Comparison of ENCODE assay signal across 18 cellular contexts in genomic region chr20:18172379-18172778, GRCh38. TPM values are rescaled to one million over a fixed set of nuclear protein-coding genes. Genes with fewer than 3 reads are reported as not detected.
DNase-seq lines count a peak whose midpoint lies in the region; ATAC-seq and TF ChIP-seq lines count a peak whose summit lies in the region.
"Had no signal": no experiment of that assay in that cellular context is flagged by ENCODE, and none has a peak within 500 bp of the region (broad histone marks: within the 10 kb centered on the region; RNA-seq: fewer than 3 reads in every experiment).

No MANE protein-coding gene starts in this region.

- peaks cover 53% of the 10 kb centered on the region for H3K36me3 Mint-ChIP-seq in activated naive CD4-positive, alpha-beta T cell treated with anti-CD3 and anti-CD28 coated beads, Interleukin-2, amount 10 ng/mL, durations not matched to agents 7 days and 5 days
- H3K36me3 Mint-ChIP-seq in activated naive CD4-positive, alpha-beta T cell treated with anti-CD3 and anti-CD28 coated beads, Interleukin-2, amount 50 U/mL, for 72 hours: peaks cover 20 to 33% of the 10 kb centered on the region in 2 donors
- H3K36me3 Mint-ChIP-seq in CD4-positive, CD25-positive, alpha-beta regulatory T cell: peaks cover 49% of the 10 kb centered on the region
- H3K36me3 Mint-ChIP-seq in progenitor cell of endocrine pancreas (ENCODE audit: insufficient read depth): peaks cover 33% of the 10 kb centered on the region

- H3K27me3 Mint-ChIP-seq in activated naive CD4-positive, alpha-beta T cell treated with anti-CD3 and anti-CD28 coated beads, Interleukin-2, amount 10 ng/mL, durations not matched to agents 7 days and 5 days: no peaks in the 10 kb centered on the region
- H3K27me3 Mint-ChIP-seq in CD4-positive, CD25-positive, alpha-beta regulatory T cell: no peaks in the 10 kb centered on the region
- no peaks in the 10 kb centered on the region for H3K27me3 Mint-ChIP-seq in progenitor cell of endocrine pancreas
- H3K27me3 Mint-ChIP-seq: B cell; CD8-positive, alpha-beta memory T cell had no signal

- no peak overlapping the region for H3K9ac ChIP-seq in colonic mucosa (ENCODE audit: low read depth in 2 of 2, low read length in 2 of 2)
- H3K9ac ChIP-seq: BLaER1 treated with 17β-estradiol and CSF1 and Interleukin-3, amounts not matched to agents 10 nM and 100 nM had no signal

- H3K9me3 ChIP-seq in CD4-positive, CD25-positive, alpha-beta regulatory T cell (ENCODE audit: control insufficient read depth in 2 of 2, low read length in 2 of 2): no peaks in the 10 kb centered on the region
- H3K9me3 ChIP-seq in colonic mucosa: no peaks in the 10 kb centered on the region
- H3K9me3 ChIP-seq in MG63: no peaks in the 10 kb centered on the region

- no peaks in the 10 kb centered on the region for H3K4me1 Mint-ChIP-seq in activated naive CD4-positive, alpha-beta T cell treated with anti-CD3 and anti-CD28 coated beads, Interleukin-2, amount 10 ng/mL, durations not matched to agents 7 days and 5 days
- peaks cover 24 to 38% (median 36%) of the 10 kb centered on the region in 4 donors for H3K4me1 Mint-ChIP-seq in CD4-positive, CD25-positive, alpha-beta regulatory T cell
- H3K4me1 Mint-ChIP-seq in progenitor cell of endocrine pancreas (ENCODE audit: low read depth): peaks cover 4% of the 10 kb centered on the region

- no peak overlapping the region for H3K4me3 Mint-ChIP-seq in activated naive CD4-positive, alpha-beta T cell treated with anti-CD3 and anti-CD28 coated beads, Interleukin-2, amount 10 ng/mL, durations not matched to agents 7 days and 5 days
- no peak overlapping the region for H3K4me3 Mint-ChIP-seq in CD4-positive, CD25-positive, alpha-beta regulatory T cell
- no peak overlapping the region for H3K4me3 Mint-ChIP-seq in progenitor cell of endocrine pancreas (ENCODE audit: low read depth)
- H3K4me3 Mint-ChIP-seq: B cell; CD8-positive, alpha-beta memory T cell; GM23338 had no signal

- no peak for ATAC-seq in activated naive CD4-positive, alpha-beta T cell treated with anti-CD3 and anti-CD28 coated beads, Interleukin-2, amount 50 U/mL, for 72 hours
- no peak for ATAC-seq in CD4-positive, CD25-positive, alpha-beta regulatory T cell (ENCODE audit: low read depth in 2 of 2)
- no peak for ATAC-seq in HG02588 (IDR thresholded peaks at IDR 0.05; ENCODE audit: unreplicated experiment)
- ATAC-seq: GM23338 had no signal

- no peaks in the 10 kb centered on the region for H3K9me3 Mint-ChIP-seq in activated naive CD4-positive, alpha-beta T cell treated with anti-CD3 and anti-CD28 coated beads, Interleukin-2, amount 10 ng/mL, durations not matched to agents 7 days and 5 days
- no peaks in the 10 kb centered on the region for H3K9me3 Mint-ChIP-seq in activated naive CD4-positive, alpha-beta T cell treated with anti-CD3 and anti-CD28 coated beads, Interleukin-2, amount 50 U/mL, for 72 hours
- peaks cover 0 to 3% (median 0%) of the 10 kb centered on the region in 7 donors for H3K9me3 Mint-ChIP-seq in CD4-positive, CD25-positive, alpha-beta regulatory T cell
- peaks cover 2% of the 10 kb centered on the region for H3K9me3 Mint-ChIP-seq in progenitor cell of endocrine pancreas (ENCODE audit: low read depth)
- H3K9me3 Mint-ChIP-seq: CD8-positive, alpha-beta memory T cell; GM23338 had no signal

- H3K27me3 ChIP-seq in CD4-positive, CD25-positive, alpha-beta regulatory T cell (ENCODE audit: control insufficient read depth, insufficient read depth, low read length): no peaks in the 10 kb centered on the region
- H3K27me3 ChIP-seq in colonic mucosa (no peaks in the 10 kb centered on the region), MG63 (no peaks in the 10 kb centered on the region)
- H3K27me3 ChIP-seq: BLaER1 treated with 17β-estradiol and CSF1 and Interleukin-3, amounts not matched to agents 10 nM and 100 nM had no signal

- H3K27ac Mint-ChIP-seq in activated naive CD4-positive, alpha-beta T cell treated with anti-CD3 and anti-CD28 coated beads, Interleukin-2, amount 10 ng/mL, durations not matched to agents 7 days and 5 days: peak overlapping the region; percentile 29
- no peak overlapping the region for H3K27ac Mint-ChIP-seq in activated naive CD4-positive, alpha-beta T cell treated with anti-CD3 and anti-CD28 coated beads, Interleukin-2, amount 50 U/mL, for 72 hours
- peak overlapping the region in 2 of 3 donors; percentile 50 to 59 for H3K27ac Mint-ChIP-seq in CD4-positive, CD25-positive, alpha-beta regulatory T cell
- peak overlapping the region; percentile 10 for H3K27ac Mint-ChIP-seq in progenitor cell of endocrine pancreas
- H3K27ac Mint-ChIP-seq: B cell, GM23338 had no signal

- no peak overlapping the region for H3K4me3 ChIP-seq in CD4-positive, CD25-positive, alpha-beta regulatory T cell (ENCODE audit: low read depth, low read length)
- H3K4me3 ChIP-seq in colonic mucosa: no peak overlapping the region
- no peak overlapping the region for H3K4me3 ChIP-seq in MG63
- H3K4me3 ChIP-seq: BLaER1 treated with 17β-estradiol and CSF1 and Interleukin-3, amounts not matched to agents 10 nM and 100 nM; GM23338 had no signal

- TF ChIP-seq CTCF in colonic mucosa (IDR thresholded peaks at IDR 0.05): no peak
- no peak for TF ChIP-seq CTCF in progenitor cell of endocrine pancreas (IDR thresholded peaks at IDR 0.05; ENCODE audit: unreplicated experiment)

- no peak for DNase-seq in activated naive CD4-positive, alpha-beta T cell treated with anti-CD3 and anti-CD28 coated beads, Interleukin-2, amount 10 ng/mL, durations not matched to agents 7 days and 5 days
- no peak for DNase-seq in activated naive CD4-positive, alpha-beta T cell treated with anti-CD3 and anti-CD28 coated beads, Interleukin-2, amount 50 U/mL, for 72 hours (ENCODE audit: low spot score in 2 of 2)
- no peak for DNase-seq in CD4-positive, CD25-positive, alpha-beta regulatory T cell
- DNase-seq in colonic mucosa: peak; percentile 60
- DNase-seq in progenitor cell of endocrine pancreas (ENCODE audit: low spot score, unreplicated experiment): no peak
- DNase-seq in MG63: no peak
- no peak for DNase-seq in NOMO-1 treated with DMSO at 0.1 percent for 48 hours (lab: John Stamatoyannopoulos, UW; ENCODE audit: unreplicated experiment)
- DNase-seq: 8988T; CD8-positive, alpha-beta memory T cell; COR-L47; DMS79; GDM1; HCEC 1CT; IMR-90 had no signal

- CTCF ChIA-PET in activated naive CD4-positive, alpha-beta T cell treated with anti-CD3 and anti-CD28 coated beads, Interleukin-2, amount 10 ng/mL, durations not matched to agents 7 days and 5 days (lab: Charles Lee): no interaction called here

- no peaks in the 10 kb centered on the region for H3K4me1 ChIP-seq in CD4-positive, CD25-positive, alpha-beta regulatory T cell (ENCODE audit: control insufficient read depth, insufficient read depth, low read length, poor library complexity, severe bottlenecking)
- H3K4me1 ChIP-seq in colonic mucosa: no peaks in the 10 kb centered on the region
- H3K4me1 ChIP-seq: BLaER1 treated with 17β-estradiol and CSF1 and Interleukin-3, amounts not matched to agents 10 nM and 100 nM had no signal

- peaks cover 3% of the 10 kb centered on the region for H3K36me3 ChIP-seq in CD4-positive, CD25-positive, alpha-beta regulatory T cell (ENCODE audit: control insufficient read depth, insufficient read depth, low read length)
- H3K36me3 ChIP-seq in colonic mucosa (no peaks in the 10 kb centered on the region), MG63 (no peaks in the 10 kb centered on the region; the same call in none of the 2 replicates)

- intact Hi-C loops in colonic mucosa (cut with DNase I): no loop called here

- H3K27ac ChIP-seq in CD4-positive, CD25-positive, alpha-beta regulatory T cell (ENCODE audit: insufficient read depth, low read length, poor library complexity, severe bottlenecking): no peak overlapping the region
- no peak overlapping the region for H3K27ac ChIP-seq in colonic mucosa
- H3K27ac ChIP-seq: BLaER1 treated with 17β-estradiol and CSF1 and Interleukin-3, amounts not matched to agents 10 nM and 100 nM had no signal

RNA-seq across cellular contexts. Expression of gene KAT14, which starts 34.7 kb away (rescaled TPM):
- total RNA-seq in activated naive CD4-positive, alpha-beta T cell treated with anti-CD3 and anti-CD28 coated beads, Interleukin-2, amount 50 U/mL, for 72 hours: 10 to 100 TPM in 1 of 2 donors, 1 to 10 TPM in 1; 6.8 to 11.3 TPM
- total RNA-seq in CD4-positive, CD25-positive, alpha-beta regulatory T cell: 7.4 TPM
- 10 to 100 TPM in 3 of 4 donors, 1 to 10 TPM in 1; 10.0 to 15.9 (median 12.5) TPM for polyA plus RNA-seq in CD4-positive, CD25-positive, alpha-beta regulatory T cell
- 10 to 100 TPM; 13.1 to 13.4 TPM for total RNA-seq in colonic mucosa
- total RNA-seq in progenitor cell of endocrine pancreas: 26.1 and 26.7 TPM in 2 replicates
- 9.9 and 13.1 TPM in 2 replicates for total RNA-seq in MG63 (2014; rRNA removed; shearing (Covaris generic); ENCODE audit: low replicate concordance)

RNA-seq across cellular contexts. Expression of gene PET117, which starts 34.7 kb away (rescaled TPM):
- 10 to 100 TPM in 1 of 2 donors, 1 to 10 TPM in 1; 9.8 to 13.9 TPM for total RNA-seq in activated naive CD4-positive, alpha-beta T cell treated with anti-CD3 and anti-CD28 coated beads, Interleukin-2, amount 50 U/mL, for 72 hours
- total RNA-seq in CD4-positive, CD25-positive, alpha-beta regulatory T cell: 11.4 TPM
- 10 to 100 TPM; 26.2 to 35.3 (median 29.3) TPM for polyA plus RNA-seq in CD4-positive, CD25-positive, alpha-beta regulatory T cell
- 10 to 100 TPM; 16.2 to 17.5 TPM for total RNA-seq in colonic mucosa
- total RNA-seq in progenitor cell of endocrine pancreas: 18.5 and 20.0 TPM in 2 replicates
- total RNA-seq in MG63 (2014; rRNA removed; shearing (Covaris generic); ENCODE audit: low replicate concordance): 7.3 and 12.0 TPM in 2 replicates

Comparison
In these comparisons a context has a peak if more than half of its experiments do, and no peak if none do; other contexts are left out.
1. H3K27ac Mint-ChIP-seq: peak in activated naive CD4-positive, alpha-beta T cell treated with anti-CD3 and anti-CD28 coated beads, Interleukin-2, amount 10 ng/mL, durations not matched to agents 7 days and 5 days (single experiment), CD4-positive, CD25-positive, alpha-beta regulatory T cell (2 of 3) and progenitor cell of endocrine pancreas (single experiment); none in activated naive CD4-positive, alpha-beta T cell treated with anti-CD3 and anti-CD28 coated beads, Interleukin-2, amount 50 U/mL, for 72 hours (0 of 2).